In genomic region chr16:46918905-46919792, GRCh38 we compare ENCODE assay signal across 1 cellular context.
A peak's percentile ranks its signal among the peaks of the same experiment; 100 is the strongest.
TF ChIP-seq lines count a peak whose summit lies in the region.

No MANE protein-coding gene starts in this region.

TF ChIP-seq in HepG2, 621 proteins besides CTCF, POLR2A, EP300 and RAD21 (continued from another document and continues in another):
- TF ChIP-seq ARID4A (CRISPR knock-in tag; IDR thresholded peaks at IDR 0.05; ENCODE audit: borderline replicate concordance) (peak; percentile 73; the same call in 1 of the 2 replicates), ZNF124 (CRISPR knock-in tag; IDR thresholded peaks at IDR 0.05) (peak; percentile 90; the same call in 1 of the 2 replicates), MAFK (conservative IDR thresholded peaks at IDR 0.05 in 1 of 2, IDR thresholded peaks at IDR 0.05 in 1 of 2; ENCODE audit: low read length in 2 of 2) (no peak), BATF2 (CRISPR knock-in tag; IDR thresholded peaks at IDR 0.05) (peak; percentile 85), NFYC (CRISPR knock-in tag; IDR thresholded peaks at IDR 0.05) (peak; percentile 31; the same call in 1 of the 2 replicates), TGIF2 (CRISPR knock-in tag; IDR thresholded peaks at IDR 0.05) (peak; percentile 80; the same call in 1 of the 2 replicates), ZNF629 (CRISPR knock-in tag; conservative IDR thresholded peaks at IDR 0.05) (0 out of 2 replicates have a peak, but pooled peaks have one; percentile 41), ZNF710 (CRISPR knock-in tag; IDR thresholded peaks at IDR 0.05; ENCODE audit: borderline replicate concordance) (peak; percentile 85; the same call in 1 of the 2 replicates), MYC (CRISPR knock-in tag; IDR thresholded peaks at IDR 0.05; ENCODE audit: borderline replicate concordance) (no peak), ZNF792 (CRISPR knock-in tag; IDR thresholded peaks at IDR 0.05) (peak; percentile 83), ZNF281 (CRISPR knock-in tag; IDR thresholded peaks at IDR 0.05; ENCODE audit: borderline replicate concordance) (peak; percentile 69; the same call in 1 of the 2 replicates), ZNF496 (CRISPR knock-in tag; IDR thresholded peaks at IDR 0.05; ENCODE audit: insufficient replicate concordance) (no peak), ZFYVE20 (CRISPR knock-in tag; IDR thresholded peaks at IDR 0.05; ENCODE audit: borderline replicate concordance, low read depth) (no peak), PBX2 (CRISPR knock-in tag; IDR thresholded peaks at IDR 0.05) (peak; percentile 62; the same call in 1 of the 2 replicates), ZNF512B (CRISPR knock-in tag; IDR thresholded peaks at IDR 0.05; ENCODE audit: borderline replicate concordance) (no peak), ZNF674 (CRISPR knock-in tag; IDR thresholded peaks at IDR 0.05; ENCODE audit: low read depth) (no peak), ZNF609 (CRISPR knock-in tag; IDR thresholded peaks at IDR 0.05; ENCODE audit: borderline replicate concordance) (peak; percentile 97), IKZF5 (CRISPR knock-in tag; IDR thresholded peaks at IDR 0.05) (0 out of 2 replicates have a peak, but pooled peaks have one; percentile 23), ZNF207 (IDR thresholded peaks at IDR 0.05; ENCODE audit: borderline replicate concordance) (no peak), ATM (IDR thresholded peaks at IDR 0.05; ENCODE audit: borderline replicate concordance) (no peak), ZNF782 (CRISPR knock-in tag; IDR thresholded peaks at IDR 0.05; ENCODE audit: borderline replicate concordance) (no peak), PLSCR1 (CRISPR knock-in tag; IDR thresholded peaks at IDR 0.05; ENCODE audit: borderline replicate concordance) (no peak), ZNF382 (CRISPR knock-in tag; IDR thresholded peaks at IDR 0.05; ENCODE audit: borderline replicate concordance) (no peak), RNF2 (conservative IDR thresholded peaks at IDR 0.05; ENCODE audit: low read depth) (no peak), ZNF451 (CRISPR knock-in tag; IDR thresholded peaks at IDR 0.05) (peak; percentile 98), PPARG (CRISPR knock-in tag; conservative IDR thresholded peaks at IDR 0.05) (peak; percentile 86), GATAD2A (CRISPR knock-in tag; IDR thresholded peaks at IDR 0.05) (peak; percentile 92), ZBTB20 (CRISPR knock-in tag; IDR thresholded peaks at IDR 0.05; ENCODE audit: borderline replicate concordance, low read depth) (no peak), DPF2 (CRISPR knock-in tag; IDR thresholded peaks at IDR 0.05; ENCODE audit: borderline replicate concordance, low read depth) (peak; percentile 61), GABPA (IDR thresholded peaks at IDR 0.05; ENCODE audit: low read depth, low read length) (no peak), GABPA (CRISPR knock-in tag; IDR thresholded peaks at IDR 0.05; ENCODE audit: low read depth) (no peak), ZNF839 (CRISPR knock-in tag; IDR thresholded peaks at IDR 0.05; ENCODE audit: borderline replicate concordance) (0 out of 2 replicates have a peak, but pooled peaks have one; percentile 31), SMARCE1 (IDR thresholded peaks at IDR 0.05; ENCODE audit: borderline replicate concordance) (no peak), MLX (CRISPR knock-in tag; IDR thresholded peaks at IDR 0.05) (peak; percentile 64; the same call in 1 of the 2 replicates)
